In the genomic region with DNA sequence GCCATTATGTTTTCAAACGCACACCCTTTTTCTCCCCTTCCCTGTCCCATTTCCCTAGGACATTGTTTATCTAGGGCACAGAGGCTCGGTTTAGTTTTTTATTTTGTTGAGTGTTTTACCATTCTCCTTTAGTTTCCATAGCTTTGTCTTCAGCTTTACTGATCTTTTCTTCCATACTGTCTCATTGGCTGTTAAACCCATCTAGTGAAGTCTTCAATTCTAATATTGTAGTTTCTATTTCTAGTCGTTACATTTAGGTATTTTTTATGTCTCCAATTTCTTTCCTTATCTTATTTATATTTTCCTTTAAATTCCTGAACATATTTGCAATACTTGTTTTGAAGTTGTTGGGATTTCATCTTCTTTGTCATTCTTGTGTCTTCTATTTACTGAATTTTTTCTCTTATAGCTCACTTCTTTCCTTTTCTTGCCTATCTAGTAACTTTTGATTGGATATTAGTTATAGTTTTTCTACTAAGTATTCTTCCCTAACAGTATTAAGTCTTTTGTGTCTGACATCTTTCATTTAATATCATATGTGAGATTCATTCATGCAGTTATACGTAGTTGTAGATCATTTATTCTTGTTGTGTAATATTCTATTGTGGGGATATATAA, we compare ENCODE assay signal across 13 cellular contexts. TPM values are rescaled to one million over a fixed set of nuclear protein-coding genes. Genes with fewer than 3 reads are reported as not detected.
DNase-seq lines count a peak whose midpoint lies in the region; ATAC-seq and TF ChIP-seq lines count a peak whose summit lies in the region.
"Had no signal": no experiment of that assay in that cellular context is flagged by ENCODE, and none has a peak within 500 bp of the region (broad histone marks: within the 10 kb centered on the region; RNA-seq: fewer than 3 reads in every experiment).

No MANE protein-coding gene starts in this region.

- peak overlapping the region; percentile 78 for H3K27ac Mint-ChIP-seq in CD4-positive, alpha-beta T cell
- H3K27ac Mint-ChIP-seq in dendritic cell treated with granulocyte-macrophage colony-stimulating factor and Interleukin-4, amounts not matched to agents 40 ng/mL and 50 ng/mL, for 4 days = peak overlapping the region; percentile 81

- no peaks in the 10 kb centered on the region for H3K27me3 Mint-ChIP-seq in CD4-positive, alpha-beta T cell
- H3K27me3 Mint-ChIP-seq in dendritic cell treated with granulocyte-macrophage colony-stimulating factor and Interleukin-4, amounts not matched to agents 40 ng/mL and 50 ng/mL, for 4 days = no peaks in the 10 kb centered on the region

- H3K4me1 Mint-ChIP-seq in CD4-positive, alpha-beta T cell (ENCODE audit: low read depth) = peaks cover 99% of the 10 kb centered on the region
- H3K4me1 Mint-ChIP-seq in dendritic cell treated with granulocyte-macrophage colony-stimulating factor and Interleukin-4, amounts not matched to agents 40 ng/mL and 50 ng/mL, for 4 days (ENCODE audit: low read depth) = peaks cover 88% of the 10 kb centered on the region

- no TSS peak for BruUV-seq in PC-9 (replicated peaks; lab: Mats Ljungman, UMichigan)

- CTCF ChIA-PET in CD4-positive, alpha-beta T cell (lab: Charles Lee) = interaction anchor here (1.0 to 11.6 kb wide), 4 partner anchors 9 to 52 kb away, joined by 4 to 250 read pairs (median 13); no protein-coding TSS in a partner anchor
- CTCF ChIA-PET in PC-9 (lab: Charles Lee) = no interaction called here

- no peaks in the 10 kb centered on the region for H3K9me2 ChIP-seq in PC-9 (ENCODE audit: insufficient read depth)

- TF ChIP-seq CTCF in CD4-positive, alpha-beta T cell (IDR thresholded peaks at IDR 0.05) = no peak
- TF ChIP-seq CTCF in PC-9 (conservative IDR thresholded peaks at IDR 0.05) (no peak), sigmoid colon (IDR thresholded peaks at IDR 0.05) (no peak), gastroesophageal sphincter (IDR thresholded peaks at IDR 0.05) (no peak)

- H3K36me3 ChIP-seq in PC-9 (ENCODE audit: low read depth) = peaks cover 40% of the 10 kb centered on the region
- no peaks in the 10 kb centered on the region for H3K36me3 ChIP-seq in sigmoid colon
- peaks cover 0 to 18% of the 10 kb centered on the region in 2 donors for H3K36me3 ChIP-seq in gastroesophageal sphincter

- TF ChIP-seq POLR2A in sigmoid colon (IDR thresholded peaks at IDR 0.05) (no peak), gastroesophageal sphincter (IDR thresholded peaks at IDR 0.05) (no peak)

- no peak overlapping the region for H2AFZ ChIP-seq in PC-9

- H3K4me1 ChIP-seq in PC-9 (replicated peaks; ENCODE audit: insufficient read depth) (peaks cover 91% of the 10 kb centered on the region), sigmoid colon (peaks cover 0 to 54% (median 49%) of the 10 kb centered on the region in 4 donors), gastroesophageal sphincter (peaks cover 20 to 93% (median 32%) of the 10 kb centered on the region in 3 donors)

- H3K4me2 ChIP-seq in PC-9 = peak overlapping the region; percentile 80

- peaks cover 93% of the 10 kb centered on the region for H3K36me3 Mint-ChIP-seq in CD4-positive, alpha-beta T cell (ENCODE audit: low read depth)
- peaks cover 60% of the 10 kb centered on the region for H3K36me3 Mint-ChIP-seq in dendritic cell treated with granulocyte-macrophage colony-stimulating factor and Interleukin-4, amounts not matched to agents 40 ng/mL and 50 ng/mL, for 4 days (ENCODE audit: low read depth)

- intact Hi-C loops in CD4-positive, alpha-beta T cell (cut with DNase I, micrococcal nuclease) = no loop called here
- intact Hi-C loops in PC-9 (cut with micrococcal nuclease; ENCODE audit: unreplicated experiment) = no loop called here
- intact Hi-C loops in dendritic cell treated with granulocyte-macrophage colony-stimulating factor and Interleukin-4, amounts not matched to agents 40 ng/mL and 50 ng/mL, for 4 days (cut with micrococcal nuclease) = loop anchor here (5.0 kb wide), 1 partner anchor 34 kb away; no protein-coding TSS in a partner anchor
- intact Hi-C loops in sigmoid colon (cut with DNase I) = no loop called here

- 0 out of 2 replicates have a peak, but pooled peaks cover 2% of the 10 kb centered on the region for H4K20me1 ChIP-seq in PC-9 (ENCODE audit: insufficient read depth)

- H3K9me3 Mint-ChIP-seq in CD4-positive, alpha-beta T cell = no peaks in the 10 kb centered on the region
- H3K9me3 Mint-ChIP-seq in dendritic cell treated with granulocyte-macrophage colony-stimulating factor and Interleukin-4, amounts not matched to agents 40 ng/mL and 50 ng/mL, for 4 days = no peaks in the 10 kb centered on the region

- 92 to 93% methylated on average over 4 of the region's 4 CpGs for WGBS in sigmoid colon, 2 donors
- WGBS in gastroesophageal sphincter (ENCODE audit: low coverage in 1 of 2), 2 donors = 94 to 100% methylated on average over 4 of the region's 4 CpGs

- no peak for DNase-seq in CD4-positive, alpha-beta T cell
- no peak for DNase-seq in PC-9
- DNase-seq in sigmoid colon = no peak
- DNase-seq in NCI-H1417 treated with DMSO at 0.1 percent for 48 hours (lab: John Stamatoyannopoulos, UW) = no peak
- DNase-seq: activated naive CD4-positive, alpha-beta T cell treated with anti-CD3 and anti-CD28 coated beads, Interleukin-2, amount 50 U/mL, for 16 hours; COR-L47; NCI-H1048; NCI-H345; stimulated activated CD4-positive, alpha-beta T cell treated with anti-CD3 and anti-CD28 coated beads, Interleukin-4, amount 100 ng/mL, for 24 hours; stimulated activated naive CD4-positive, alpha-beta T cell had no signal

- TF ChIP-seq EP300 in sigmoid colon (IDR thresholded peaks at IDR 0.05) (no peak), gastroesophageal sphincter (IDR thresholded peaks at IDR 0.05) (no peak)

- H3F3A ChIP-seq in PC-9 (ENCODE audit: insufficient read depth, low read depth) = peaks cover 96% of the 10 kb centered on the region

- H3K27me3 ChIP-seq in CD4-positive, alpha-beta T cell (ENCODE audit: control insufficient read depth, insufficient read depth, low read length) = no peaks in the 10 kb centered on the region
- H3K27me3 ChIP-seq in PC-9 (ENCODE audit: insufficient read depth, low read depth) (no peaks in the 10 kb centered on the region), sigmoid colon (no peaks in the 10 kb centered on the region), gastroesophageal sphincter (no peaks in the 10 kb centered on the region)

- H3K4me3 ChIP-seq in PC-9 = no peak overlapping the region
- H3K4me3 ChIP-seq in sigmoid colon = no peak overlapping the region
- no peak overlapping the region for H3K4me3 ChIP-seq in gastroesophageal sphincter

- POLR2A ChIA-PET in CD4-positive, alpha-beta T cell (lab: Charles Lee) = interaction anchor here (4.1 to 12.8 kb wide), 3 partner anchors 8 to 53 kb away, joined by 11 to 302 read pairs (median 158); no protein-coding TSS in a partner anchor
- POLR2A ChIA-PET in PC-9 (lab: Charles Lee; ENCODE audit: unreplicated experiment) = no interaction called here

- peaks cover 97% of the 10 kb centered on the region for H3K79me2 ChIP-seq in PC-9 (ENCODE audit: low read depth)

- H3K9me3 ChIP-seq in CD4-positive, alpha-beta T cell (ENCODE audit: control insufficient read depth, low read length) = no peaks in the 10 kb centered on the region
- H3K9me3 ChIP-seq in PC-9 (ENCODE audit: insufficient read depth, low read depth) = no peaks in the 10 kb centered on the region
- H3K9me3 ChIP-seq in sigmoid colon = no peaks in the 10 kb centered on the region
- H3K9me3 ChIP-seq in gastroesophageal sphincter = no peaks in the 10 kb centered on the region

- no peak overlapping the region for H3K27ac ChIP-seq in CD4-positive, alpha-beta T cell (ENCODE audit: low read depth, low read length)
- peak overlapping the region; percentile 99 for H3K27ac ChIP-seq in PC-9
- peak overlapping the region; percentile 77 to 90 (median 82) for H3K27ac ChIP-seq in sigmoid colon
- H3K27ac ChIP-seq in gastroesophageal sphincter = peak overlapping the region in 1 of 4 donors; percentile 81

- no peak for ATAC-seq in CD4-positive, alpha-beta T cell (ENCODE audit: poor library complexity)
- ATAC-seq in gastroesophageal sphincter (no peak), GM19324 (IDR thresholded peaks at IDR 0.05; ENCODE audit: low FRiP score, unreplicated experiment) (no peak)

- peak overlapping the region; percentile 62 for H3K4me3 Mint-ChIP-seq in CD4-positive, alpha-beta T cell
- no peak overlapping the region for H3K4me3 Mint-ChIP-seq in dendritic cell treated with granulocyte-macrophage colony-stimulating factor and Interleukin-4, amounts not matched to agents 40 ng/mL and 50 ng/mL, for 4 days

RNA-seq across cellular contexts. Expression of gene SH2D4B, which starts 41.0 kb away (rescaled TPM):
- under 1 TPM; 0.16 to 0.31 TPM for total RNA-seq in CD4-positive, alpha-beta T cell
- 0.24 TPM in 1 of 2 replicates, not detected in the other for total RNA-seq in PC-9 (2021)
- total RNA-seq in sigmoid colon = under 1 TPM in 1 of 4 donors, not detected in 3; 0.33 TPM
- under 1 TPM in 1 of 3 donors, not detected in 2; 0.06 TPM for polyA plus RNA-seq in sigmoid colon
- total RNA-seq in gastroesophageal sphincter = not detected

RNA-seq across cellular contexts. Expression of gene TSPAN14, which starts 42.6 kb away (rescaled TPM):
- total RNA-seq in CD4-positive, alpha-beta T cell = 100 to 1,000 TPM; 167 to 168 TPM
- 114 and 135 TPM in 2 replicates for total RNA-seq in PC-9 (2021)
- total RNA-seq in sigmoid colon = 10 to 100 TPM; 22.0 to 29.9 (median 23.9) TPM
- polyA plus RNA-seq in sigmoid colon = 10 to 100 TPM; 12.0 to 67.3 (median 14.1) TPM
- total RNA-seq in gastroesophageal sphincter = 10 to 100 TPM; 23.3 to 52.4 (median 37.1) TPM
